In genomic region chr13:35736876-35737275, GRCh38 we compare ENCODE assay signal across 28 cellular contexts.
"Had no signal": no experiment of that assay in that cellular context is flagged by ENCODE, and none has a peak within 500 bp of the region (broad histone marks: within the 10 kb centered on the region; RNA-seq: fewer than 3 reads in every experiment).

No MANE protein-coding gene starts in this region.

- H3K4me1 Mint-ChIP-seq: activated B cell treated with CpG ODN at 0.5 μM for 24 hours; activated T-helper 17 cell treated with anti-CD3 and anti-CD28 coated beads, Interleukin-2, amount 50 U/mL, for 72 hours; central memory CD8-positive, alpha-beta T cell; T-helper 17 cell had no signal

- H3K27ac Mint-ChIP-seq: activated B cell treated with CpG ODN at 0.5 μM for 24 hours; activated CD8-positive, alpha-beta T cell treated with anti-CD3 and anti-CD28 coated beads for 36 hours; activated naive CD8-positive, alpha-beta T cell; activated T-helper 17 cell treated with anti-CD3 and anti-CD28 coated beads, Interleukin-2, amount 50 U/mL, for 72 hours; T-helper 17 cell; T-helper 2 cell treated with Interferon-gamma antibody and Interleukin-4, amounts not matched to agents 5 μg/mL and 100 μg/mL, for 36 hours had no signal

- H3K27me3 Mint-ChIP-seq: activated B cell treated with CpG ODN at 0.5 μM for 24 hours; activated CD8-positive, alpha-beta T cell treated with anti-CD3 and anti-CD28 coated beads for 36 hours; central memory CD8-positive, alpha-beta T cell; T-helper 17 cell had no signal

- DNase-seq: activated B cell treated with CpG ODN at 0.5 μM for 24 hours; activated CD4-positive, alpha-beta T cell treated with anti-CD3 and anti-CD28 coated beads for 48 hours; activated CD4-positive, alpha-beta T cell treated with anti-CD3 and anti-CD28 coated beads, Interleukin-2, amount 50 U/mL, for 1 hour; activated CD4-positive, alpha-beta T cell treated with anti-CD3 and anti-CD28 coated beads, Interleukin-2, amount 50 U/mL, for 48 hours; activated CD8-positive, alpha-beta memory T cell treated with anti-CD3 and anti-CD28 coated beads for 24 hours; activated CD8-positive, alpha-beta T cell treated with anti-CD3 and anti-CD28 coated beads for 36 hours; activated effector memory CD4-positive, alpha-beta T cell treated with Interleukin-2 at 50 U/mL for 16 hours; activated gamma-delta T cell treated with Interleukin-2 at 50 U/mL for 16 hours; activated naive CD4-positive, alpha-beta T cell treated with anti-CD3 and anti-CD28 coated beads, Interleukin-2, amount 50 U/mL, for 16 hours; activated naive CD4-positive, alpha-beta T cell treated with Interleukin-2 at 50 U/mL for 16 hours; activated T-cell treated with anti-CD3 and anti-CD28 coated beads, Interleukin-2, amount 50 U/mL, for 4 hours; amniotic stem cell; anterior cingulate cortex; brain microvascular endothelial cell; cortex of kidney; dermis blood vessel endothelial cell; effector CD8-positive, alpha-beta T cell; foreskin fibroblast; head of caudate nucleus; T-helper 17 cell; T1000; WERI-Rb-1 had no signal

- H3K9me3 Mint-ChIP-seq: activated B cell treated with CpG ODN at 0.5 μM for 24 hours; activated CD8-positive, alpha-beta T cell treated with anti-CD3 and anti-CD28 coated beads for 36 hours; activated T-cell treated with anti-CD3 and anti-CD28 coated beads, Interleukin-2, amount 50 U/mL, for 4 hours had no signal

- H3K4me3 Mint-ChIP-seq: activated B cell treated with CpG ODN at 0.5 μM for 24 hours; activated CD8-positive, alpha-beta T cell treated with anti-CD3 and anti-CD28 coated beads for 36 hours; activated naive CD8-positive, alpha-beta T cell; activated T-cell treated with anti-CD3 and anti-CD28 coated beads, Interleukin-2, amount 50 U/mL, for 4 hours; activated T-helper 17 cell treated with anti-CD3 and anti-CD28 coated beads, Interleukin-2, amount 50 U/mL, for 72 hours; central memory CD8-positive, alpha-beta T cell; T-helper 17 cell; T-helper 2 cell treated with Interferon-gamma antibody and Interleukin-4, amounts not matched to agents 5 μg/mL and 100 μg/mL, for 36 hours had no signal

- ATAC-seq: activated CD4-positive, CD25-positive, alpha-beta regulatory T cell treated with anti-CD3 and anti-CD28 coated beads, Interleukin-2, amount 50 U/mL, for 24 hours; activated CD8-positive, alpha-beta T cell treated with anti-CD3 and anti-CD28 coated beads for 36 hours; activated T-cell treated with anti-CD3 and anti-CD28 coated beads, Interleukin-2, amount 50 U/mL, for 4 hours; activated T-helper 17 cell treated with anti-CD3 and anti-CD28 coated beads, Interleukin-2, amount 50 U/mL, for 72 hours; esophagus mucosa; T-helper 17 cell had no signal
